In the genomic region with DNA sequence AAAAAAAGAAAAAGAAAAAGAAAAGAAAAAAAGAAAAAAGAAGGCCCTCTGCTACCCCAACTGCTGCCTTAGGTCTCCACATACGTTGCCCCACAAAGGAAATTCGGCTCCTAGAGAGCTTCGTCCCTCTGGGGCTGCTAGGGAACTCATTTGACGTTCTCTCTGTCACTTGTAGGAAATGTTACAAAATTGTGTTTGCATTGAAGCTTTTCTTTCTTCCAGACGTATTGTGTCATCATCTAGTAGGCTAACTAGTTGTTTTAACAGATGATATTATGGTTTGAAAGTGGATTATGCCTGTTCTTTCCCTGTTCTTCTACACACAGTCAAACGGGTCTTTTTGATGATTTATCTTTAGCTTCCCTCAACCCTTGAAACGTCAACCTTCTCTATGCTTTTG, we compare ENCODE assay signal across 22 cellular contexts.
A peak's percentile ranks its signal among the peaks of the same experiment; 100 is the strongest.
DNase-seq lines count a peak whose midpoint lies in the region; ATAC-seq and TF ChIP-seq lines count a peak whose summit lies in the region.
"Had no signal": no experiment of that assay in that cellular context is flagged by ENCODE, and none has a peak within 500 bp of the region (broad histone marks: within the 10 kb centered on the region; RNA-seq: fewer than 3 reads in every experiment).

No MANE protein-coding gene starts in this region.

- H3K79me2 ChIP-seq in hepatocyte = no peaks in the 10 kb centered on the region

- no peaks in the 10 kb centered on the region for H3K27me3 ChIP-seq in hepatocyte
- no peaks in the 10 kb centered on the region for H3K27me3 ChIP-seq in stomach
- H3K27me3 ChIP-seq: right lobe of liver, tibial nerve had no signal

- peaks cover 21% of the 10 kb centered on the region for H3K4me1 Mint-ChIP-seq in activated CD4-positive, alpha-beta T cell treated with anti-CD3 and anti-CD28 coated beads for 36 hours
- H3K4me1 Mint-ChIP-seq in brain = peaks cover 74% of the 10 kb centered on the region

- no peak overlapping the region for H3K4me3 Mint-ChIP-seq in activated CD4-positive, alpha-beta T cell treated with anti-CD3 and anti-CD28 coated beads for 36 hours
- no peak overlapping the region for H3K4me3 Mint-ChIP-seq in brain
- H3K4me3 Mint-ChIP-seq: CD4-positive, alpha-beta T cell had no signal

- no peaks in the 10 kb centered on the region for H3K36me3 ChIP-seq in hepatocyte (replicated peaks; ENCODE audit: insufficient read depth, low read depth)
- H3K36me3 ChIP-seq in stomach = no peaks in the 10 kb centered on the region
- H3K36me3 ChIP-seq: colonic mucosa, right lobe of liver, tibial nerve had no signal

- 65% methylated on average over 7 of the region's 7 CpGs for WGBS in hepatocyte (ENCODE audit: low lambda C conversion rate, missing lambda C conversion rate)
- 64 to 81% (median 72%) methylated on average over 7 of the region's 7 CpGs for WGBS in stomach, 5 donors

- POLR2A ChIA-PET in activated CD4-positive, alpha-beta T cell treated with anti-CD3 and anti-CD28 coated beads for 36 hours (lab: Charles Lee) = no interaction called here

- CTCF ChIA-PET in activated CD4-positive, alpha-beta T cell treated with anti-CD3 and anti-CD28 coated beads for 36 hours (lab: Charles Lee) = no interaction called here

- H4K20me1 ChIP-seq in hepatocyte (ENCODE audit: insufficient read depth, poor library complexity, severe bottlenecking) = no peaks in the 10 kb centered on the region

- TF ChIP-seq EP300 in stomach (IDR thresholded peaks at IDR 0.05) = no peak

- in situ Hi-C loops in ACHN (cut with HindIII; ENCODE audit: low pct_ligation_motif_present, low pct_unique_long_range_greater_than_20kb, low sequenced_read_pairs) = no loop called here

- H3K9me2 ChIP-seq in hepatocyte (replicated peaks; ENCODE audit: insufficient read depth) = no peaks in the 10 kb centered on the region

- peaks cover 15% of the 10 kb centered on the region for H3K27me3 Mint-ChIP-seq in activated CD4-positive, alpha-beta T cell treated with anti-CD3 and anti-CD28 coated beads for 36 hours
- peaks cover 4% of the 10 kb centered on the region for H3K27me3 Mint-ChIP-seq in brain

- no peaks in the 10 kb centered on the region for H3K9me3 Mint-ChIP-seq in activated CD4-positive, alpha-beta T cell treated with anti-CD3 and anti-CD28 coated beads for 36 hours (ENCODE audit: low read depth)
- H3K9me3 Mint-ChIP-seq in brain = peaks cover 0 to 3% (median 0%) of the 10 kb centered on the region in 5 experiments
- H3K9me3 Mint-ChIP-seq: CD4-positive, alpha-beta T cell had no signal

- no peak for TF ChIP-seq CTCF in brain (conservative IDR thresholded peaks at IDR 0.05)
- TF ChIP-seq CTCF in hepatocyte (IDR thresholded peaks at IDR 0.05; ENCODE audit: poor library complexity) = no peak
- TF ChIP-seq CTCF in stomach (IDR thresholded peaks at IDR 0.05) = no peak

- no peak for ATAC-seq in activated CD4-positive, alpha-beta T cell treated with anti-CD3 and anti-CD28 coated beads for 36 hours
- ATAC-seq: right lobe of liver had no signal

- DNase-seq in activated CD4-positive, alpha-beta T cell treated with anti-CD3 and anti-CD28 coated beads for 36 hours = no peak
- no peak for DNase-seq in activated CD4-positive, alpha-beta T cell treated with anti-CD3 and anti-CD28 coated beads for 48 hours
- DNase-seq in hepatocyte (ENCODE audit: low spot score) = no peak
- DNase-seq in stomach = no peak
- no peak for DNase-seq in 8988T
- DNase-seq in DMS 273 treated with DMSO at 0.1 percent for 48 hours (lab: John Stamatoyannopoulos, UW) = no peak
- no peak for DNase-seq in ACHN
- DNase-seq: activated CD4-positive, alpha-beta T cell treated with anti-CD3 and anti-CD28 coated beads for 4 hours; amygdala; CD4-positive, alpha-beta T cell; colonic mucosa; DMS79 treated with DMSO at 0.1 percent for 48 hours; NCI-H1436; NCI-H446 treated with DMSO at 0.1 percent for 48 hours; nucleus accumbens; right lobe of liver; SHP77 treated with DMSO at 0.1 percent for 48 hours; stimulated activated CD4-positive, alpha-beta T cell treated with anti-CD3 and anti-CD28 coated beads, Interleukin-4, amount 100 ng/mL, for 24 hours; stimulated activated CD8-positive, alpha-beta memory T cell treated with anti-CD3 and anti-CD28 coated beads, Interleukin-4, amount 100 ng/mL, for 48 hours; T1000 had no signal

- H3K27ac ChIP-seq in hepatocyte = peak overlapping the region; percentile 80
- H3K27ac ChIP-seq in stomach = peak overlapping the region in 4 of 5 donors; percentile 9 to 76 (median 32)
- H3K27ac ChIP-seq: colonic mucosa, right lobe of liver had no signal

- H3K4me1 ChIP-seq in hepatocyte (ENCODE audit: insufficient read depth) (peaks cover 34% of the 10 kb centered on the region), stomach (peaks cover 12 to 36% (median 31%) of the 10 kb centered on the region in 4 donors)
- H3K4me1 ChIP-seq: right lobe of liver had no signal

- H2AFZ ChIP-seq in hepatocyte = no peak overlapping the region

- peak overlapping the region; percentile 0 for H3K27ac Mint-ChIP-seq in activated CD4-positive, alpha-beta T cell treated with anti-CD3 and anti-CD28 coated beads for 36 hours
- peak overlapping the region; percentile 12 to 90 (median 54) for H3K27ac Mint-ChIP-seq in brain
- H3K27ac Mint-ChIP-seq: CD4-positive, alpha-beta T cell had no signal

- no peak overlapping the region for H3K4me2 ChIP-seq in hepatocyte

- no peak overlapping the region for H3K4me3 ChIP-seq in hepatocyte
- no peak overlapping the region for H3K4me3 ChIP-seq in stomach
- H3K4me3 ChIP-seq: colonic mucosa, right lobe of liver, tibial nerve had no signal

- no peak for TF ChIP-seq POLR2A in stomach (IDR thresholded peaks at IDR 0.05)

- H3K36me3 Mint-ChIP-seq in activated CD4-positive, alpha-beta T cell treated with anti-CD3 and anti-CD28 coated beads for 36 hours (ENCODE audit: low read depth) = no peaks in the 10 kb centered on the region
- H3K36me3 Mint-ChIP-seq in brain = no peaks in the 10 kb centered on the region

- intact Hi-C loops in activated CD4-positive, alpha-beta T cell treated with anti-CD3 and anti-CD28 coated beads for 36 hours (cut with DNase I, micrococcal nuclease) = no loop called here
- intact Hi-C loops in stomach (cut with DNase I; ENCODE audit: low total_unique reads) = no loop called here

- H3K9me3 ChIP-seq in hepatocyte (ENCODE audit: low read depth) = no peaks in the 10 kb centered on the region
- H3K9me3 ChIP-seq in stomach = peaks cover 0 to 15% (median 10%) of the 10 kb centered on the region in 4 donors
- H3K9me3 ChIP-seq: colonic mucosa, right lobe of liver, tibial nerve had no signal
